Comparison of ENCODE assay signal across 19 cellular contexts in the genomic region with DNA sequence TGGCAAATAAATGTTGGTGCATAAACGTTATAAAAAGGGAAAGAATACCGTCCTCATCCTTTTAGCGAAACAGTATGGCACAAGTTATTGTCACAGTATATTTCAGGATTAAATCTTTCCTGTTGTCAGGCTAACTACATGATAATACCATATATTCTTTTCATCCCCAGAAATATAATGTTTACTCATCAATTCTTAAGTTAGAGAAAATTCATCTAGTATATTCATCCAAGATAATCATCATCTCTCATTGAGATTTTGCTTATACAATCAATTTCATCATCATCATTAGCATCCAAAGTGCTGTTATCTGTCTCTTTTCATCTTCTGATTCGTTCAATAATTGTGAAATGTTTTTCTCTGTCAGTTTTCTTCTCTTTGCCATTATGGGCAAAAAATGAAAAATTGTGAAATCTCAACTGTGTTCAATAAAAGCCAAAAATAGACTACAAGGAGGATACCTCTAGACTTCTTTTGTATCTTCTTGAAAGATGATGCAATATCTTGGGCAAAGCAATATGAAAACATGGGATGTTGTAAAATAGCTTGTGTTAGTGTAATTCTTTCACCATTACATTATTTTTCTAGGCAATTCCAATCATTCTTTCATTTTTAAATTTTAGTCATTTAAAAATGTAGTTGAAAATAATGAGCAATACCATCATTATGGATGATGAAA. TPM values are rescaled to one million over a fixed set of nuclear protein-coding genes. Genes with fewer than 3 reads are reported as not detected.
"Had no signal": no experiment of that assay in that cellular context is flagged by ENCODE, and none has a peak within 500 bp of the region (broad histone marks: within the 10 kb centered on the region; RNA-seq: fewer than 3 reads in every experiment).

No MANE protein-coding gene starts in this region.

- H3K36me3 Mint-ChIP-seq: activated naive CD4-positive, alpha-beta T cell treated with anti-CD3 and anti-CD28 coated beads, Interleukin-2, amount 10 ng/mL, durations not matched to agents 7 days and 5 days; naive B cell had no signal

- H3K4me3 ChIP-seq: adrenal gland, lung, stomach, thoracic aorta had no signal

- H3K4me3 Mint-ChIP-seq: activated CD4-positive, alpha-beta T cell treated with anti-CD3 and anti-CD28 coated beads, Interleukin-2, amount 10 ng/mL, durations not matched to agents 7 days and 5 days; activated naive CD4-positive, alpha-beta T cell treated with anti-CD3 and anti-CD28 coated beads, Interleukin-2, amount 10 ng/mL, durations not matched to agents 7 days and 5 days; naive B cell had no signal

- H3K9ac ChIP-seq: parathyroid adenoma had no signal

- H3K27ac ChIP-seq: adrenal gland, epithelial cell of prostate, parathyroid adenoma, stomach, thoracic aorta had no signal

- H3K36me3 ChIP-seq: adrenal gland, stomach, thoracic aorta had no signal

- H3K27ac Mint-ChIP-seq: activated CD4-positive, alpha-beta T cell treated with anti-CD3 and anti-CD28 coated beads, Interleukin-2, amount 10 ng/mL, durations not matched to agents 7 days and 5 days; activated naive CD4-positive, alpha-beta T cell treated with anti-CD3 and anti-CD28 coated beads, Interleukin-2, amount 10 ng/mL, durations not matched to agents 7 days and 5 days; activated T-helper 2 cell treated with anti-CD3 and anti-CD28 coated beads, Interferon-gamma antibody, Interleukin-2, Interleukin-4, amounts not matched to agents 10 μg/mL and 5 μg/mL and 100 μg/mL, durations not matched to agents 14 hours and 24 hours and 36 hours; naive B cell had no signal

- H3K79me2 ChIP-seq: parathyroid adenoma had no signal

- H2AFZ ChIP-seq: parathyroid adenoma had no signal

- H3K9me3 ChIP-seq: adrenal gland, thoracic aorta had no signal

- H3K4me1 ChIP-seq: adrenal gland, parathyroid adenoma, stomach had no signal

- DNase-seq: activated CD4-positive, alpha-beta T cell treated with anti-CD3 and anti-CD28 coated beads, Interleukin-2, amount 10 ng/mL, durations not matched to agents 7 days and 5 days; activated CD4-positive, CD25-positive, alpha-beta regulatory T cell; activated naive CD4-positive, alpha-beta T cell treated with anti-CD3 and anti-CD28 coated beads, Interleukin-2, amount 10 ng/mL, durations not matched to agents 7 days and 5 days; adrenal gland; caudate nucleus; cortex of kidney; effector memory CD4-positive, alpha-beta T cell; glutamatergic neuron; naive B cell; stimulated activated CD4-positive, alpha-beta T cell treated with anti-CD3 and anti-CD28 coated beads, Interleukin-4, amount 100 ng/mL, for 4 hours; stomach had no signal

- H3K9me3 Mint-ChIP-seq: activated CD4-positive, alpha-beta T cell treated with anti-CD3 and anti-CD28 coated beads, Interleukin-2, amount 10 ng/mL, durations not matched to agents 7 days and 5 days; activated naive CD4-positive, alpha-beta T cell treated with anti-CD3 and anti-CD28 coated beads, Interleukin-2, amount 10 ng/mL, durations not matched to agents 7 days and 5 days; activated T-helper 2 cell treated with anti-CD3 and anti-CD28 coated beads, Interferon-gamma antibody, Interleukin-2, Interleukin-4, amounts not matched to agents 10 μg/mL and 5 μg/mL and 100 μg/mL, durations not matched to agents 14 hours and 24 hours and 36 hours had no signal

- H3K4me1 Mint-ChIP-seq: activated naive CD4-positive, alpha-beta T cell treated with anti-CD3 and anti-CD28 coated beads, Interleukin-2, amount 10 ng/mL, durations not matched to agents 7 days and 5 days; naive B cell had no signal

RNA-seq across cellular contexts. Expression of a gene that starts 2.6 kb away (rescaled TPM):
- total RNA-seq: activated CD4-positive, alpha-beta T cell treated with anti-CD3 and anti-CD28 coated beads, Interleukin-2, amount 10 ng/mL, durations not matched to agents 7 days and 5 days; activated T-helper 2 cell treated with anti-CD3 and anti-CD28 coated beads, Interferon-gamma antibody, Interleukin-2, Interleukin-4, amounts not matched to agents 10 μg/mL and 5 μg/mL and 100 μg/mL, durations not matched to agents 14 hours and 24 hours and 36 hours; adrenal gland; fibroblast of villous mesenchyme; lung; renal cortical epithelial cell; skeletal muscle tissue; stomach; thoracic aorta had no signal
- polyA plus RNA-seq: adrenal gland, lung, stomach had no signal
